22 cellular contexts compared by ENCODE assay signal in the genomic region with DNA sequence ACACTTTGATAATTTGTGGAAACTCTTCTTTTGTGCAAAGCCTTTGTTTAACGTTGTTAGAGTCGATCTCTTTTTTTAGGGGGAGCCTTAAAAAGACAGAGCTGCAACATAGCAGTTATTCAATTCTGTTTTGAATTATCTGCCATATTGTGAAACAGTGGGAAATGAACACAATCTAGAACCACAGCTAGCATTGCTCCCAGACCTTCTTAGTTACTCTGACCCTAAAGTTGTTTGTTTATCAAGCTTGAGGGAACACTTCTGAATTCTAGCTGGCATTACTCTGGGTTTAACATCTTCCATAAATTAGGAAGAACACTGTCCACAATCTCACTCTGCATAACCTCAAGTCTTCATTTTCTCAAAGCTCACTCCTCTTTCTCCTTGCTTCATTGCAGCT.
"Had no signal": no experiment of that assay in that cellular context is flagged by ENCODE, and none has a peak within 500 bp of the region (broad histone marks: within the 10 kb centered on the region; RNA-seq: fewer than 3 reads in every experiment).

No MANE protein-coding gene starts in this region.

- DNase-seq: activated B cell treated with CpG ODN at 0.5 μM for 24 hours; activated CD4-positive, alpha-beta T cell treated with anti-CD3 and anti-CD28 coated beads for 1 hour; activated CD4-positive, alpha-beta T cell treated with anti-CD3 and anti-CD28 coated beads, Interleukin-2, amount 10 ng/mL, durations not matched to agents 24 days and 14 days; activated CD4-positive, alpha-beta T cell treated with anti-CD3 and anti-CD28 coated beads, Interleukin-2, amount 50 U/mL, for 48 hours; activated CD8-positive, alpha-beta memory T cell treated with anti-CD3 and anti-CD28 coated beads, Interleukin-2, amount 10 ng/mL, durations not matched to agents 7 days and 5 days; activated effector memory CD4-positive, alpha-beta T cell treated with Interleukin-2 at 50 U/mL for 16 hours; activated naive CD4-positive, alpha-beta T cell; activated T-cell treated with anti-CD3 and anti-CD28 coated beads, Interleukin-2, amount 50 U/mL, for 24 hours; amniotic stem cell; brain microvascular endothelial cell; Kasumi-1; KBM-7; NCI-H1105 treated with DMSO at 0.1 percent for 48 hours; NCI-H1436 treated with DMSO at 0.1 percent for 48 hours; NCI-H187; NCI-H2081; NCI-H2171 treated with DMSO at 0.1 percent for 48 hours; NCI-H510A treated with DMSO at 0.1 percent for 48 hours; SIG-M5; T-helper 17 cell; T1000 had no signal

- H3K27ac ChIP-seq: brain microvascular endothelial cell, cardiac muscle cell had no signal

- H3K27me3 ChIP-seq: brain microvascular endothelial cell, cardiac muscle cell had no signal

- ATAC-seq: activated CD8-positive, alpha-beta memory T cell treated with anti-CD3 and anti-CD28 coated beads, Interleukin-2, amount 10 ng/mL, durations not matched to agents 7 days and 5 days; T-helper 17 cell had no signal

- H3K4me3 ChIP-seq: cardiac muscle cell had no signal

- H3K36me3 ChIP-seq: brain microvascular endothelial cell, cardiac muscle cell had no signal
